1 cellular context compared by ENCODE assay signal in the genomic region with DNA sequence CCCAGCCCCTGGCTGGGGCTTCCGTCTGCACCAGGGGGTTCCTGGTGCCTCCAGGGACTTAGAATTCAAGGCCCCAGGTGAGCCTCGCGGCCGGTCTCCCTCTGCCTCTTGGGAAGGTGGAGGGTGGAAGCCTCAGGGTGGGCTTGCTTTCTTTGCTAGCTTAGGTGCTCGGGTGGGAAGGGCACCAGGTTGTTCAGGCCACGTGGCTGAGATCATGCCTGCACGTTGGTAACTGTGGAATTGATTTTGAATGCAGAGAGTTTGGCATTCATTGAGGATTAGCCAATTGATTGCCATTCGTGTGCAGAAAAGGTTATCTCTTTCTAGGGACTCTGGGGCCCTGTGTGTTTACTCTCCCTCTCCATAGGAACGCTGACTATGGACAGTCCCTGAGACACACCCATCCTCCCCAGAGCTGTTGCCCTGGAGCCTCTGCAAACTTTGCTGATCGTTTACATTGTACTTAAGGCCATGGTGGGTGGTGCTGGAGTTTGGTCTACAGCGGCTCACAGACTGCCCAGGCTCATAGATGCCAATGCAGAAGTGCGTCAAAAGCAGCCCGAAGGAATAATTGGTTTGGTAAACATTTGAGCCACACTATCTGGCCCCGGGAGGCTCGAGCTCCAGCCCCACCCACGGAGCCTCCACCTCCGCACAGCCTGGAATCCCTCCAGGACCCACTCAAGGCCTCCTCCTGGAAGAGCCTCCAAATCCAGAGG.
TF ChIP-seq lines count a peak whose summit lies in the region.

No MANE protein-coding gene starts in this region.

TF ChIP-seq in WTC11, 78 proteins besides CTCF, POLR2A, EP300 and RAD21:
- TF ChIP-seq IRF1 (CRISPR knock-in tag; IDR thresholded peaks at IDR 0.05) (no peak), E2F4 (CRISPR knock-in tag; IDR thresholded peaks at IDR 0.05; ENCODE audit: borderline replicate concordance, low read depth) (no peak), FOXK1 (CRISPR knock-in tag; IDR thresholded peaks at IDR 0.05) (peak; percentile 14; the same call in 1 of the 2 replicates), NFYB (CRISPR knock-in tag; conservative IDR thresholded peaks at IDR 0.05; ENCODE audit: low read depth) (no peak), ZNF138 (CRISPR knock-in tag; conservative IDR thresholded peaks at IDR 0.05) (no peak), CREB1 (CRISPR knock-in tag; IDR thresholded peaks at IDR 0.05) (no peak), RORB (CRISPR knock-in tag; IDR thresholded peaks at IDR 0.05) (no peak), GABPB1 (CRISPR knock-in tag; IDR thresholded peaks at IDR 0.05) (no peak), ZNF396 (CRISPR knock-in tag; IDR thresholded peaks at IDR 0.05; ENCODE audit: borderline replicate concordance) (no peak), CDX4 (CRISPR knock-in tag; IDR thresholded peaks at IDR 0.05; ENCODE audit: borderline replicate concordance) (no peak), ATF3 (CRISPR knock-in tag; conservative IDR thresholded peaks at IDR 0.05) (no peak), PRRX2 (CRISPR knock-in tag; IDR thresholded peaks at IDR 0.05) (no peak), NR2C2 (CRISPR knock-in tag; IDR thresholded peaks at IDR 0.05) (no peak), USF1 (CRISPR knock-in tag; IDR thresholded peaks at IDR 0.05) (no peak), ZNF423 (CRISPR knock-in tag; IDR thresholded peaks at IDR 0.05) (peak; percentile 94), ZBTB43 (CRISPR knock-in tag; IDR thresholded peaks at IDR 0.05) (no peak), FOXP4 (CRISPR knock-in tag; IDR thresholded peaks at IDR 0.05) (peak; percentile 52; the same call in 1 of the 2 replicates), MLX (CRISPR knock-in tag; IDR thresholded peaks at IDR 0.05) (no peak), ARID4B (CRISPR knock-in tag; IDR thresholded peaks at IDR 0.05; ENCODE audit: borderline replicate concordance) (no peak), TEAD4 (CRISPR knock-in tag; IDR thresholded peaks at IDR 0.05) (no peak), TEAD1 (CRISPR knock-in tag; IDR thresholded peaks at IDR 0.05) (0 out of 2 replicates have a peak, but pooled peaks have one; percentile 44), ETV6 (CRISPR knock-in tag; IDR thresholded peaks at IDR 0.05) (no peak), FOXP1 (CRISPR knock-in tag; IDR thresholded peaks at IDR 0.05; ENCODE audit: borderline replicate concordance) (peak; percentile 28; the same call in 1 of the 2 replicates), SMAD3 (CRISPR knock-in tag; IDR thresholded peaks at IDR 0.05; ENCODE audit: borderline replicate concordance) (0 out of 2 replicates have a peak, but pooled peaks have one; percentile 39), ZNF121 (CRISPR knock-in tag; IDR thresholded peaks at IDR 0.05) (no peak), ZNF317 (CRISPR knock-in tag; IDR thresholded peaks at IDR 0.05; ENCODE audit: borderline replicate concordance, low read depth) (no peak), ZBTB21 (CRISPR knock-in tag; IDR thresholded peaks at IDR 0.05; ENCODE audit: borderline replicate concordance) (no peak)
- TF ChIP-seq, protein P1, sequence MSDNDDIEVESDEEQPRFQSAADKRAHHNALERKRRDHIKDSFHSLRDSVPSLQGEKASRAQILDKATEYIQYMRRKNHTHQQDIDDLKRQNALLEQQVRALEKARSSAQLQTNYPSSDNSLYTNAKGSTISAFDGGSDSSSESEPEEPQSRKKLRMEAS (CRISPR knock-in tag; IDR thresholded peaks at IDR 0.05), result peak; percentile 61; the same call in 1 of the 2 replicates
- TF ChIP-seq, protein P2, sequence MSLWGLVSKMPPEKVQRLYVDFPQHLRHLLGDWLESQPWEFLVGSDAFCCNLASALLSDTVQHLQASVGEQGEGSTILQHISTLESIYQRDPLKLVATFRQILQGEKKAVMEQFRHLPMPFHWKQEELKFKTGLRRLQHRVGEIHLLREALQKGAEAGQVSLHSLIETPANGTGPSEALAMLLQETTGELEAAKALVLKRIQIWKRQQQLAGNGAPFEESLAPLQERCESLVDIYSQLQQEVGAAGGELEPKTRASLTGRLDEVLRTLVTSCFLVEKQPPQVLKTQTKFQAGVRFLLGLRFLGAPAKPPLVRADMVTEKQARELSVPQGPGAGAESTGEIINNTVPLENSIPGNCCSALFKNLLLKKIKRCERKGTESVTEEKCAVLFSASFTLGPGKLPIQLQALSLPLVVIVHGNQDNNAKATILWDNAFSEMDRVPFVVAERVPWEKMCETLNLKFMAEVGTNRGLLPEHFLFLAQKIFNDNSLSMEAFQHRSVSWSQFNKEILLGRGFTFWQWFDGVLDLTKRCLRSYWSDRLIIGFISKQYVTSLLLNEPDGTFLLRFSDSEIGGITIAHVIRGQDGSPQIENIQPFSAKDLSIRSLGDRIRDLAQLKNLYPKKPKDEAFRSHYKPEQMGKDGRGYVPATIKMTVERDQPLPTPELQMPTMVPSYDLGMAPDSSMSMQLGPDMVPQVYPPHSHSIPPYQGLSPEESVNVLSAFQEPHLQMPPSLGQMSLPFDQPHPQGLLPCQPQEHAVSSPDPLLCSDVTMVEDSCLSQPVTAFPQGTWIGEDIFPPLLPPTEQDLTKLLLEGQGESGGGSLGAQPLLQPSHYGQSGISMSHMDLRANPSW (CRISPR knock-in tag; conservative IDR thresholded peaks at IDR 0.05; ENCODE audit: low read depth), result no peak
- TF ChIP-seq, protein P3, sequence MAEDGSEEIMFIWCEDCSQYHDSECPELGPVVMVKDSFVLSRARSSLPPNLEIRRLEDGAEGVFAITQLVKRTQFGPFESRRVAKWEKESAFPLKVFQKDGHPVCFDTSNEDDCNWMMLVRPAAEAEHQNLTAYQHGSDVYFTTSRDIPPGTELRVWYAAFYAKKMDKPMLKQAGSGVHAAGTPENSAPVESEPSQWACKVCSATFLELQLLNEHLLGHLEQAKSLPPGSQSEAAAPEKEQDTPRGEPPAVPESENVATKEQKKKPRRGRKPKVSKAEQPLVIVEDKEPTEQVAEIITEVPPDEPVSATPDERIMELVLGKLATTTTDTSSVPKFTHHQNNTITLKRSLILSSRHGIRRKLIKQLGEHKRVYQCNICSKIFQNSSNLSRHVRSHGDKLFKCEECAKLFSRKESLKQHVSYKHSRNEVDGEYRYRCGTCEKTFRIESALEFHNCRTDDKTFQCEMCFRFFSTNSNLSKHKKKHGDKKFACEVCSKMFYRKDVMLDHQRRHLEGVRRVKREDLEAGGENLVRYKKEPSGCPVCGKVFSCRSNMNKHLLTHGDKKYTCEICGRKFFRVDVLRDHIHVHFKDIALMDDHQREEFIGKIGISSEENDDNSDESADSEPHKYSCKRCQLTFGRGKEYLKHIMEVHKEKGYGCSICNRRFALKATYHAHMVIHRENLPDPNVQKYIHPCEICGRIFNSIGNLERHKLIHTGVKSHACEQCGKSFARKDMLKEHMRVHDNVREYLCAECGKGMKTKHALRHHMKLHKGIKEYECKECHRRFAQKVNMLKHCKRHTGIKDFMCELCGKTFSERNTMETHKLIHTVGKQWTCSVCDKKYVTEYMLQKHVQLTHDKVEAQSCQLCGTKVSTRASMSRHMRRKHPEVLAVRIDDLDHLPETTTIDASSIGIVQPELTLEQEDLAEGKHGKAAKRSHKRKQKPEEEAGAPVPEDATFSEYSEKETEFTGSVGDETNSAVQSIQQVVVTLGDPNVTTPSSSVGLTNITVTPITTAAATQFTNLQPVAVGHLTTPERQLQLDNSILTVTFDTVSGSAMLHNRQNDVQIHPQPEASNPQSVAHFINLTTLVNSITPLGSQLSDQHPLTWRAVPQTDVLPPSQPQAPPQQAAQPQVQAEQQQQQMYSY (CRISPR knock-in tag; IDR thresholded peaks at IDR 0.05), result no peak
